30 cellular contexts compared by ENCODE assay signal in the genomic region with DNA sequence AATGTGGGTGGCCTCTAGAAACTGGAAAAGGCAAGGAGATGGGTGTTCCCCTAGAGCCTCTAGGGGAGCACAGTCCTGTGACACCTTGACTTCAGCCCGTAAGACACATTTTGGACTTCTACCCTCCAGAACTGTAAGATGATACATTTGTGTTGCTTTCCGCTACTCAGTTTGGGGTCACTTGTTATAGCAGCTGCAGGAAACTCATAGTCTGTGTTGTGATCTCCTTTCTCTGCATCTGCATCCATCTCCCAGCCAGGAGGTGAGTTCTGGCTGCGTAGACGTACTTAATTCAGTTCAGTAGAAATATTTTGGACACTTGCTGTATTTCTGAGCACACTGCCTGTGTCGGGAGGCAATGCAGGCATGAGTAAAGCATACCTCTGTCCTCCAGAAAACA. TPM values are rescaled to one million over a fixed set of nuclear protein-coding genes. Genes with fewer than 3 reads are reported as not detected.
"Had no signal": no experiment of that assay in that cellular context is flagged by ENCODE, and none has a peak within 500 bp of the region (broad histone marks: within the 10 kb centered on the region; RNA-seq: fewer than 3 reads in every experiment).

No MANE protein-coding gene starts in this region.

- H3K4me3 ChIP-seq: neural progenitor cell, ovary, psoas muscle, skin epidermis, smooth muscle cell, spleen, suprapubic skin, testis, tibial artery, transverse colon, upper lobe of left lung, vagina had no signal

- H3K36me3 ChIP-seq: neural progenitor cell, ovary, spleen, suprapubic skin, tibial artery, transverse colon, upper lobe of left lung, vagina had no signal

- ATAC-seq: naive thymus-derived CD8-positive, alpha-beta T cell; psoas muscle; right cardiac atrium; sciatic nerve; stimulated activated memory B cell treated with anti-CD40 and anti-IgM and Interleukin-4, amounts not matched to agents 10 μg/mL and 1 μg/mL and 100 μg/mL, for 72 hours; stimulated activated naive CD8-positive, alpha-beta T cell treated with anti-CD3 and anti-CD28 coated beads, Interleukin-15, amount 100 ng/mL, for 72 hours; stimulated activated naive CD8-positive, alpha-beta T cell treated with anti-CD3 and anti-CD28 coated beads, Interleukin-15, Interleukin-2, amounts not matched to agents 100 U/mL and 50 U/mL, for 24 hours had no signal

- H3K9ac ChIP-seq: neural progenitor cell, parathyroid adenoma had no signal

- H3K27me3 ChIP-seq: neural progenitor cell, ovary, suprapubic skin, testis, tibial artery, transverse colon, upper lobe of left lung, vagina had no signal

- H3K4me2 ChIP-seq: neural progenitor cell, smooth muscle cell had no signal

- H2AFZ ChIP-seq: neural progenitor cell, parathyroid adenoma had no signal

- DNase-seq: naive thymus-derived CD8-positive, alpha-beta T cell; occipital lobe; ovary; posterior cingulate gyrus; psoas muscle; right cardiac atrium; spleen; stimulated activated CD4-positive, alpha-beta T cell treated with anti-CD3 and anti-CD28 coated beads, Interleukin-12 subunit alpha, Interleukin-12 subunit beta, amount 100 ng/mL, for 4 hours; stimulated activated CD4-positive, alpha-beta T cell treated with anti-CD3 and anti-CD28 coated beads, Interleukin-1b, Interleukin-23, amount 100 ng/mL, for 48 hours; stimulated activated CD4-positive, alpha-beta T cell treated with anti-CD3 and anti-CD28 coated beads, Interleukin-4, amount 100 ng/mL, for 1 hour; stimulated activated CD4-positive, alpha-beta T cell treated with anti-CD3 and anti-CD28 coated beads, Interleukin-4, amount 100 ng/mL, for 4 hours; stimulated activated CD8-positive, alpha-beta memory T cell treated with anti-CD3 and anti-CD28 coated beads, Interleukin-4, amount 100 ng/mL, for 48 hours; stimulated activated naive CD4-positive, alpha-beta T cell; stimulated activated naive CD8-positive, alpha-beta T cell treated with anti-CD3 and anti-CD28 coated beads, Interleukin-15, amount 100 ng/mL, for 72 hours; stimulated activated naive CD8-positive, alpha-beta T cell treated with anti-CD3 and anti-CD28 coated beads, Interleukin-15, Interleukin-2, amounts not matched to agents 100 U/mL and 50 U/mL, for 24 hours; substantia nigra; testis; tibial artery had no signal

- H3K9me3 ChIP-seq: ovary, psoas muscle, spleen, suprapubic skin, testis, tibial artery, transverse colon, upper lobe of left lung, vagina had no signal

- H3K4me1 ChIP-seq: parathyroid adenoma, psoas muscle, suprapubic skin, testis, tibial artery, vagina had no signal

- FAIRE-seq: urothelium cell line had no signal

- H3K79me2 ChIP-seq: parathyroid adenoma had no signal

- H3K27ac ChIP-seq: neural progenitor cell, ovary, parathyroid adenoma, psoas muscle, spleen, suprapubic skin, testis, tibial artery, transverse colon, vagina had no signal

RNA-seq across cellular contexts. Expression of a gene that starts 29.3 kb away (rescaled TPM):
- total RNA-seq: naive thymus-derived CD8-positive, alpha-beta T cell; sciatic nerve; smooth muscle cell; vagina had no signal
- polyA plus RNA-seq: naive thymus-derived CD8-positive, alpha-beta T cell; neural cell; smooth muscle cell had no signal
